ENCODE assay signal across 19 cellular contexts in genomic region chr12:2311001-2311778, GRCh38.
A peak's percentile ranks its signal among the peaks of the same experiment; 100 is the strongest.
DNase-seq lines count a peak whose midpoint lies in the region; FAIRE-seq and TF ChIP-seq lines count a peak whose summit lies in the region.
"Had no signal": no experiment of that assay in that cellular context is flagged by ENCODE, and none has a peak within 500 bp of the region (broad histone marks: within the 10 kb centered on the region; RNA-seq: fewer than 3 reads in every experiment).

No MANE protein-coding gene starts in this region.

- peaks cover 13% of the 10 kb centered on the region for H3K4me1 ChIP-seq in osteoblast (ENCODE audit: insufficient read depth, low read length)
- H3K4me1 ChIP-seq: BE2C had no signal

- H3K4me3 ChIP-seq in AG09309 (ENCODE audit: control insufficient read depth, low read depth, low read length) = no peak overlapping the region
- H3K4me3 ChIP-seq in osteoblast (ENCODE audit: insufficient read depth, low read length) = no peak overlapping the region
- H3K4me3 ChIP-seq: spleen, thoracic aorta had no signal

- DNase-seq in AG09309 (ENCODE audit: low read depth) = peak; percentile 92
- DNase-seq in M059J (ENCODE audit: low read depth) = peak; percentile 62
- no peak for DNase-seq in osteoblast (ENCODE audit: insufficient read length, low spot score, missing footprints)
- no peak for DNase-seq in UCSD-AML1 (lab: John Stamatoyannopoulos, UW; ENCODE audit: unreplicated experiment)
- DNase-seq in medulla oblongata (ENCODE audit: extremely low spot score) = no peak
- DNase-seq in NCI-H1436 (lab: John Stamatoyannopoulos, UW) = no peak
- DNase-seq in NCI-H526 (lab: John Stamatoyannopoulos, UW) = no peak
- DNase-seq: anterior cingulate cortex; BE2C; DND-41; effector memory CD8-positive, alpha-beta T cell; hypothalamus; Karpas-422; left ventricle myocardium superior; NCI-H187; spleen; T-helper 9 cell had no signal

- no peak overlapping the region for H2AFZ ChIP-seq in osteoblast (ENCODE audit: low read length)

- H3K27me3 ChIP-seq in osteoblast (ENCODE audit: insufficient read depth, low read length) = no peaks in the 10 kb centered on the region
- H3K27me3 ChIP-seq: spleen had no signal

- no peaks in the 10 kb centered on the region for H3K79me2 ChIP-seq in osteoblast (ENCODE audit: insufficient read depth, low read length)

- H3K36me3 ChIP-seq in osteoblast (ENCODE audit: insufficient read depth, low read length) = peaks cover 2% of the 10 kb centered on the region
- H3K36me3 ChIP-seq: BE2C, spleen, thoracic aorta had no signal

- H3K27ac ChIP-seq in osteoblast (ENCODE audit: low read depth, low read length) = peak overlapping the region; percentile 9
- H3K27ac ChIP-seq: spleen, thoracic aorta had no signal

- H3K9me3 ChIP-seq in osteoblast (ENCODE audit: low read depth, low read length) = no peaks in the 10 kb centered on the region
- H3K9me3 ChIP-seq: BE2C, thoracic aorta had no signal

- peak; percentile 96 for FAIRE-seq in endometrium (lab: Jason Lieb, UNC)

- TF ChIP-seq CTCF in AG09309 (IDR thresholded peaks at IDR 0.05; ENCODE audit: control insufficient read depth, insufficient read depth, low read depth, low read length, missing control alignments) (no peak), osteoblast (IDR thresholded peaks at IDR 0.05; ENCODE audit: extremely low read depth, low read depth, low read length) (no peak)

- peak overlapping the region; percentile 41 for H3K4me2 ChIP-seq in osteoblast (ENCODE audit: insufficient read depth, low read length)

- H4K20me1 ChIP-seq in osteoblast (ENCODE audit: insufficient read depth, low read length) = no peaks in the 10 kb centered on the region

Comparison
In these comparisons a context has a peak if more than half of its experiments do, and no peak if none do; other contexts are left out.
1. DNase-seq: peak in AG09309 (single experiment) and M059J (single experiment); none in osteoblast (single experiment), UCSD-AML1 (single experiment), medulla oblongata (single experiment), NCI-H1436 (single experiment) and NCI-H526 (0 of 2).